ENCODE assay signal across 33 cellular contexts in the genomic region with DNA sequence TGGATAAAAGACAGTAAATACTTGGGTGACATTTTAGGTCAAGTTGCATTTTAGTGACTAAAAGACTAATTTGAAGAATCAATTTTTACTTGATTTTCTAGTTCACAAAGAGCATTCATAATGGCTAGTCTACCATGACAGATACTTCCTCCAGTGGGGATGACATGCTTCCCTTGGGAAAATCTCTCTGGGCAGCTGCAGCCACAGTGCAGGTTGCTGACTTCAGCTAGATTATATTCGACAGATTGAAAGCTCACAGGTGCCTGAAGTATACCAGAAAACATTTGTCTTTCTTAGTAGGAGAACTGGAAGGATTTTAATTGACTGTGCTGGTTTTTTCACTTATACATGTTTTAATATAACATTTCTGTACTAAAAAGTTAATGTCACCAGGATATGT.
"Had no signal": no experiment of that assay in that cellular context is flagged by ENCODE, and none has a peak within 500 bp of the region (broad histone marks: within the 10 kb centered on the region; RNA-seq: fewer than 3 reads in every experiment).

No MANE protein-coding gene starts in this region.

- H3K4me3 ChIP-seq: MG63, SJSA1 had no signal

- DNase-seq: activated B cell treated with CpG ODN at 0.5 μM for 24 hours; activated CD4-positive, alpha-beta memory T cell treated with anti-CD3 and anti-CD28 coated beads for 36 hours; activated CD4-positive, alpha-beta T cell treated with anti-CD3 and anti-CD28 coated beads for 4 hours; activated CD4-positive, alpha-beta T cell treated with anti-CD3 and anti-CD28 coated beads, Interleukin-2, amount 50 U/mL, for 1 hour; activated CD4-positive, CD25-positive, alpha-beta regulatory T cell treated with anti-CD3 and anti-CD28 coated beads, Interleukin-2, amount 50 U/mL, for 72 hours; activated CD8-positive, alpha-beta memory T cell treated with anti-CD3 and anti-CD28 coated beads, Interleukin-2, amount 50 U/mL, for 4 hours; activated effector memory CD4-positive, alpha-beta T cell treated with Interleukin-2 at 50 U/mL for 16 hours; activated naive CD4-positive, alpha-beta T cell treated with anti-CD3 and anti-CD28 coated beads, Interleukin-2, amount 10 ng/mL, durations not matched to agents 7 days and 5 days; activated naive CD8-positive, alpha-beta T cell treated with anti-CD3 and anti-CD28 coated beads, Interleukin-2, amount 50 U/mL, for 24 hours; activated T-cell treated with anti-CD3 and anti-CD28 coated beads for 4 hours; activated T-cell treated with anti-CD3 and anti-CD28 coated beads, Interleukin-2, amount 50 U/mL, for 4 hours; aorta; brain microvascular endothelial cell; central memory CD4-positive, alpha-beta T cell; Karpas-422; KBM-7; MG63; NCI-H1048; NCI-H1105 treated with DMSO at 0.1 percent for 48 hours; NCI-H1436; NCI-H1694; NCI-H1930; NCI-H2081 treated with DMSO at 0.1 percent for 48 hours; NCI-H2171; NCI-H524 treated with DMSO at 0.1 percent for 48 hours; SHP77; SW 1271; T-helper 1 cell; T-helper 2 cell; T-helper 9 cell had no signal

- H3K4me1 ChIP-seq: SJSA1 had no signal

- H3K27ac ChIP-seq: brain microvascular endothelial cell, SJSA1, VCaP had no signal

- ATAC-seq: activated naive CD8-positive, alpha-beta T cell treated with anti-CD3 and anti-CD28 coated beads, Interleukin-2, amount 50 U/mL, for 24 hours; activated T-cell treated with anti-CD3 and anti-CD28 coated beads, Interleukin-2, amount 50 U/mL, for 4 hours; Panc1 had no signal

- H3K36me3 ChIP-seq: brain microvascular endothelial cell, MG63, SJSA1 had no signal

- H3K9me3 ChIP-seq: MG63, SJSA1 had no signal

- H3K27me3 ChIP-seq: brain microvascular endothelial cell, MG63, SJSA1 had no signal
